ENCODE assay signal across 1 cellular context in genomic region chr3:133362539-133362938, GRCh38.
TF ChIP-seq lines count a peak whose summit lies in the region.

No MANE protein-coding gene starts in this region.

TF ChIP-seq in GM23338, 12 proteins besides CTCF, POLR2A, EP300 and RAD21 (continued from another document):
- TF ChIP-seq ETS1 (IDR thresholded peaks at IDR 0.05) (no peak), CREB1 (CRISPR knock-in tag; IDR thresholded peaks at IDR 0.05; ENCODE audit: low read depth) (no peak), STAT1 (IDR thresholded peaks at IDR 0.05; ENCODE audit: unreplicated experiment) (no peak), NANOG (IDR thresholded peaks at IDR 0.05; ENCODE audit: borderline replicate concordance) (no peak), POLR2AphosphoS5 (IDR thresholded peaks at IDR 0.05; ENCODE audit: low read depth) (no peak), EZH2phosphoT487 (IDR thresholded peaks at IDR 0.05; ENCODE audit: unreplicated experiment) (no peak), ZNF114 (CRISPR knock-in tag; IDR thresholded peaks at IDR 0.05) (no peak), ZNF331 (CRISPR knock-in tag; IDR thresholded peaks at IDR 0.05; ENCODE audit: low read depth) (no peak)
